ENCODE assay signal across 1 cellular context in genomic region chr12:57280234-57281062, GRCh38.
A peak's percentile ranks its signal among the peaks of the same experiment; 100 is the strongest.
TF ChIP-seq lines count a peak whose summit lies in the region.

No MANE protein-coding gene starts in this region.

TF ChIP-seq in K562, 482 proteins besides CTCF, POLR2A, EP300 and RAD21 (continued from another document and continues in another):
- TF ChIP-seq PTRF (tag; IDR thresholded peaks at IDR 0.05) = no peak
- TF ChIP-seq JUNB (CRISPR knock-in tag; conservative IDR thresholded peaks at IDR 0.05) = 0 out of 2 replicates have a peak, but pooled peaks have one; percentile 36
- TF ChIP-seq C11orf30 (IDR thresholded peaks at IDR 0.05; ENCODE audit: low read depth) = no peak
- TF ChIP-seq ZNF592 (IDR thresholded peaks at IDR 0.05) = peak; percentile 70
- peak; percentile 84 for TF ChIP-seq ARID1B (IDR thresholded peaks at IDR 0.05)
- TF ChIP-seq CBX5 (IDR thresholded peaks at IDR 0.05; ENCODE audit: borderline replicate concordance, low read depth) = no peak
- TF ChIP-seq SRSF3 (IDR thresholded peaks at IDR 0.05; ENCODE audit: insufficient read depth, low read length) = no peak
- peak; percentile 27; the same call in 1 of the 2 replicates for TF ChIP-seq PHF8 (IDR thresholded peaks at IDR 0.05; ENCODE audit: borderline replicate concordance, low read length)
- peak in 1 of 2 experiments; percentile 31; a peak in 1 of 4 replicates for TF ChIP-seq NRF1 (conservative IDR thresholded peaks at IDR 0.05 in 1 of 2, IDR thresholded peaks at IDR 0.05 in 1 of 2)
- no peak for TF ChIP-seq ZBTB33 (CRISPR knock-in tag; IDR thresholded peaks at IDR 0.05)
- peak; percentile 33; the same call in 1 of the 2 replicates for TF ChIP-seq SOX6 (IDR thresholded peaks at IDR 0.05)
- no peak for TF ChIP-seq ZNF224 (CRISPR knock-in tag; IDR thresholded peaks at IDR 0.05)
- peak; percentile 75 for TF ChIP-seq FOS (IDR thresholded peaks at IDR 0.05; ENCODE audit: extremely low read depth, insufficient read length)
- TF ChIP-seq GTF2F1 (IDR thresholded peaks at IDR 0.05; ENCODE audit: low read depth, low read length) = no peak
- TF ChIP-seq POU5F1 (IDR thresholded peaks at IDR 0.05; ENCODE audit: borderline replicate concordance, low read depth, low read length, partially characterized antibody) = no peak
- TF ChIP-seq KDM5B (IDR thresholded peaks at IDR 0.05; ENCODE audit: insufficient replicate concordance, low read depth, low read length) = no peak
- no peak for TF ChIP-seq PURB (CRISPR knock-in tag; IDR thresholded peaks at IDR 0.05; ENCODE audit: low read depth)
- no peak for TF ChIP-seq MLX (CRISPR knock-in tag; conservative IDR thresholded peaks at IDR 0.05)
- TF ChIP-seq PREB (CRISPR knock-in tag; IDR thresholded peaks at IDR 0.05) = no peak
- TF ChIP-seq FOXP4 (CRISPR knock-in tag; IDR thresholded peaks at IDR 0.05; ENCODE audit: borderline replicate concordance) = no peak
- 0 out of 4 replicates have a peak, but pooled peaks of 1 of the 2 experiments have one; percentile 21 for TF ChIP-seq MAZ (CRISPR knock-in tag; conservative IDR thresholded peaks at IDR 0.05 in 1 of 2, IDR thresholded peaks at IDR 0.05 in 1 of 2)
- TF ChIP-seq CBFA2T3 (IDR thresholded peaks at IDR 0.05) = peak; percentile 37; the same call in 1 of the 2 replicates
- TF ChIP-seq POLR3G (IDR thresholded peaks at IDR 0.05; ENCODE audit: extremely low read depth, insufficient read length, insufficient replicate concordance) = no peak
- no peak for TF ChIP-seq HMG20A (CRISPR knock-in tag; conservative IDR thresholded peaks at IDR 0.05)
- no peak for TF ChIP-seq ZNF444 (CRISPR knock-in tag; IDR thresholded peaks at IDR 0.05)
- no peak for TF ChIP-seq ARHGAP35 (IDR thresholded peaks at IDR 0.05; ENCODE audit: partially characterized antibody)
- no peak for TF ChIP-seq YBX1 (IDR thresholded peaks at IDR 0.05)
- TF ChIP-seq TFE3 (CRISPR knock-in tag; IDR thresholded peaks at IDR 0.05) = peak; percentile 83
- TF ChIP-seq USF1 (CRISPR knock-in tag; IDR thresholded peaks at IDR 0.05) = peak; percentile 80
- TF ChIP-seq SAP30 (IDR thresholded peaks at IDR 0.05; ENCODE audit: borderline replicate concordance, insufficient read depth, low read depth, low read length, poor library complexity, severe bottlenecking) = no peak
- no peak for TF ChIP-seq E2F3 (CRISPR knock-in tag; IDR thresholded peaks at IDR 0.05)
- peak; percentile 66 for TF ChIP-seq PBX2 (CRISPR knock-in tag; IDR thresholded peaks at IDR 0.05; ENCODE audit: low read depth)
- peak; percentile 74 for TF ChIP-seq PBX2 (tag; conservative IDR thresholded peaks at IDR 0.05; ENCODE audit: low read depth)
- peak; percentile 54 for TF ChIP-seq ZNF175 (CRISPR knock-in tag; IDR thresholded peaks at IDR 0.05; ENCODE audit: low read depth)
- TF ChIP-seq CBX1 (IDR thresholded peaks at IDR 0.05; ENCODE audit: low read depth) = no peak
- no peak for TF ChIP-seq CBX8 (IDR thresholded peaks at IDR 0.05; ENCODE audit: borderline replicate concordance, extremely low read depth, low read depth, low read length, poor library complexity, severe bottlenecking)
- TF ChIP-seq KHSRP (IDR thresholded peaks at IDR 0.05) = no peak
- no peak for TF ChIP-seq POLR2B (IDR thresholded peaks at IDR 0.05; ENCODE audit: low read depth, partially characterized antibody)
- no peak for TF ChIP-seq BCLAF1 (IDR thresholded peaks at IDR 0.05; ENCODE audit: borderline replicate concordance in 1 of 2, control insufficient read depth in 1 of 2, low read depth in 2 of 2, low read length in 1 of 2)
